ENCODE assay signal across 3 cellular contexts in the genomic region with DNA sequence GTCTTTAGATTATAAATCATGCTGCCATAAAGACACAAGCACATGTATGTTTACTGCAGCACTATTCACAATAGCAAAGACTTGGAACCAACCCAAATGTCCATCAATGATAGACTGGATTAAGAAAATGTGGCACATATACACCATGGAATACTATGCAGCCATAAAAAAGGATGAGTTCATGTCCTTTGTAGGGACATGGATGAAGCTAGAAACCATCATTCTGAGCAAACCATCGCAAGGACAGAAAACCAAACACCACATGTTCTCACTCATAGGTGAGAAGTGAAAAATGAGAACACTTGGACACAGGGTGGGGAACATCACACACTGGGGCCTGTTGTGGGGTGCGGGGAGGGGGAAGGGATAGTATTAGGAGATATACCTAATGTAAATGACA. TPM values are rescaled to one million over a fixed set of nuclear protein-coding genes. Genes with fewer than 3 reads are reported as not detected.
"Had no signal": no experiment of that assay in that cellular context is flagged by ENCODE, and none has a peak within 500 bp of the region (broad histone marks: within the 10 kb centered on the region; RNA-seq: fewer than 3 reads in every experiment).

No MANE protein-coding gene starts in this region.

RNA-seq across cellular contexts. Expression of gene GJA3, which starts 7.6 kb away (rescaled TPM):
- total RNA-seq: activated CD4-positive, alpha-beta T cell treated with anti-CD3 and anti-CD28 coated beads, Interleukin-2, amount 10 ng/mL, durations not matched to agents 24 days and 14 days had no signal

RNA-seq across cellular contexts. Expression of gene GJB2, which starts 39.4 kb away (rescaled TPM):
- total RNA-seq: activated B cell treated with CpG ODN at 0.5 μM for 24 hours, T-helper 17 cell had no signal
